8 cellular contexts compared by ENCODE assay signal in genomic region chr10:22316286-22317120, GRCh38. TPM values are rescaled to one million over a fixed set of nuclear protein-coding genes. Genes with fewer than 3 reads are reported as not detected.
DNase-seq lines count a peak whose midpoint lies in the region; ATAC-seq, FAIRE-seq and TF ChIP-seq lines count a peak whose summit lies in the region.

COMMD3 (plus strand) TSS chr10:22316388; CDS start chr10:22316418, 30 bp downstream.

- H3K4me3 Mint-ChIP-seq in chondrocyte (ENCODE audit: unreplicated experiment), result peak within 1 kb of the TSS; percentile 88

- FAIRE-seq in kidney (lab: Jason Lieb, UNC), result no peak

- H3K9me3 ChIP-seq in AG04450 (ENCODE audit: control insufficient read depth, insufficient read depth, low read length), result no peaks in the 10 kb centered on the region
- H3K9me3 ChIP-seq in kidney (ENCODE audit: control insufficient read depth in 1 of 2, low read length in 2 of 2), result no peaks in the 10 kb centered on the region

- peak within 1 kb of the TSS; percentile 89 for H3K27ac ChIP-seq in AG04450 (ENCODE audit: low read depth, low read length)
- H3K27ac ChIP-seq in kidney (ENCODE audit: low read depth in 2 of 2, low read length in 2 of 2), result peak within 1 kb of the TSS; percentile 90 to 96

- H3K27me3 Mint-ChIP-seq in chondrocyte (ENCODE audit: low read depth), result no peaks in the 10 kb centered on the region

- peak within 1 kb of the TSS; percentile 78 to 81 for H3K9ac ChIP-seq in kidney (ENCODE audit: low read length in 2 of 2)

- no peaks in the 10 kb centered on the region for H3K9me3 Mint-ChIP-seq in chondrocyte (ENCODE audit: low read depth)

- TF ChIP-seq CTCF in AG04450 (IDR thresholded peaks at IDR 0.05; ENCODE audit: low read depth, low read length), result no peak
- no peak for TF ChIP-seq CTCF in chondrocyte (IDR thresholded peaks at IDR 0.05)
- no peak for TF ChIP-seq CTCF in kidney (IDR thresholded peaks at IDR 0.05; ENCODE audit: borderline replicate concordance, extremely low read depth, insufficient read depth)

- no peaks in the 10 kb centered on the region for H3K36me3 Mint-ChIP-seq in chondrocyte (ENCODE audit: low read depth)

- no peaks in the 10 kb centered on the region for H3K36me3 ChIP-seq in kidney (ENCODE audit: control insufficient read depth in 1 of 2, insufficient read depth in 2 of 2, low read length in 2 of 2)

- peaks cover 43% of the 10 kb centered on the region for H3K4me1 Mint-ChIP-seq in chondrocyte (ENCODE audit: low read depth)

- DNase-seq in AG04450 (ENCODE audit: low read depth, low spot score) (peak; percentile 62), NCI-H2227 treated with DMSO at 0.1 percent for 48 hours (lab: John Stamatoyannopoulos, UW) (peak; percentile 77), chondrocyte (ENCODE audit: low spot score) (peak; percentile 94), kidney (peak; percentile 95)
- peak; percentile 67 for DNase-seq in activated CD4-positive, CD25-positive, alpha-beta regulatory T cell treated with anti-CD3 and anti-CD28 coated beads, Interleukin-2, amount 50 U/mL, for 16 hours (ENCODE audit: low read depth, low spot score)
- peak; percentile 85 for DNase-seq in stimulated activated CD4-positive, alpha-beta T cell treated with anti-CD3 and anti-CD28 coated beads, Interleukin-15, amount 100 ng/mL, for 24 hours

- peak within 1 kb of the TSS; percentile 94 for H3K27ac Mint-ChIP-seq in chondrocyte (ENCODE audit: unreplicated experiment)

- intact Hi-C loops in kidney (cut with DNase I), result no loop called here

- CTCF ChIA-PET in AG04450 (lab: Charles Lee), result no interaction called here

- POLR2A ChIA-PET in AG04450 (lab: Yijun Ruan, JAX), result interaction anchor here (0.6 to 2.3 kb wide), 5 partner anchors 8 to 303 kb away, joined by 3 to 19 read pairs (median 13); no protein-coding TSS in a partner anchor

- H3K27me3 ChIP-seq in AG04450 (ENCODE audit: control insufficient read depth, insufficient read depth, low read length), result no peaks in the 10 kb centered on the region

- peaks cover 7 to 10% of the 10 kb centered on the region in 2 donors for H3K4me1 ChIP-seq in kidney (ENCODE audit: control insufficient read depth in 1 of 2, insufficient read depth in 1 of 2, low read depth in 1 of 2, low read length in 2 of 2)

- ATAC-seq in GM18519 (IDR thresholded peaks at IDR 0.05; ENCODE audit: low FRiP score, unreplicated experiment) (peak; percentile 39), HG03025 (IDR thresholded peaks at IDR 0.05; ENCODE audit: low FRiP score, unreplicated experiment) (peak; percentile 66)

- H3K4me3 ChIP-seq in AG04450 (ENCODE audit: low read depth, low read length), result peak within 1 kb of the TSS; percentile 80
- peak within 1 kb of the TSS; percentile 69 to 97 for H3K4me3 ChIP-seq in kidney (ENCODE audit: low read length in 2 of 2)

RNA-seq across cellular contexts. Expression of gene COMMD3, which starts in this region (rescaled TPM):
- polyA plus RNA-seq in AG04450 (2011; rRNA removed), result 49.4 and 64.7 TPM in 2 replicates
- 8.2 and 9.6 TPM in 2 replicates for polyA minus RNA-seq in AG04450 (2011; rRNA and poly(A)+ RNA removed)
- 51.4 to 68.9 TPM (median 55.8 TPM) in 3 replicates for total RNA-seq in chondrocyte
- total RNA-seq in kidney, result 46.2 TPM
- polyA plus RNA-seq in kidney (ENCODE audit: insufficient read depth, low read depth, low replicate concordance), result 72.8 TPM

Comparison
In these comparisons a context has a peak if more than half of its experiments do, and no peak if none do; other contexts are left out.
1. Peak in every context shown above with its lines: DNase-seq, ATAC-seq, H3K4me3 ChIP-seq and H3K27ac ChIP-seq.